Comparison of ENCODE assay signal across 30 cellular contexts in the genomic region with DNA sequence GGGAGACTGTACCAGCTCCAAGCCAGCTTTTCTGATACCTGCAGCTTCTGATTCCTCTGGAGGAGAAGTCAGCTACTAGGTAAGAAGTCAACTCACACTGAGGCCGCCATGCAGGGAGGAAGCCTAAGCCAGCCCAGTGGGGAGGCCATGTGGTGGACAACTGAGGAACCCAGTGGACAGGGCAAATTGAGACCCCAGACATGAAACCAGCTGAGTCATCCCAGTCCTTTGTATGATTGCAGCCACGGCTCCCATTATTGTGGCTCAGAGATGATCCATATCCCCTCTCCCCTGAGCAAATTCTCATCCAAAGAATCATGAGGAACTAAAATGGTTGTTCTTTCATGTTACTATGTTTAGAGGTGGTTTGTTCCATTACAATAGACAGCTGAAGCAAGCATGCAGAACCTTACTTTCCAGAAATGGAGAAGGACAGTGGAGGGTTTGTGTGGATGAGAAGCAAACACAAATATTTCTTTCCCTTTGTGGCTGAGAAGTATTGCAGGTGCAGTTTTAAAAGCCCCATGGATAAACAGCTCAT.
"Had no signal": no experiment of that assay in that cellular context is flagged by ENCODE, and none has a peak within 500 bp of the region (broad histone marks: within the 10 kb centered on the region; RNA-seq: fewer than 3 reads in every experiment).

No MANE protein-coding gene starts in this region.

- H3K27ac ChIP-seq: heart right ventricle, hepatocyte, left lung, neural progenitor cell, neutrophil, ovary, sigmoid colon, stomach, testis, thyroid gland, transverse colon, upper lobe of left lung, vagina had no signal

- H3K4me3 Mint-ChIP-seq: mesothelial cell of epicardium; naive thymus-derived CD8-positive, alpha-beta T cell; nephron progenitor cell; neural progenitor cell; stimulated activated naive B cell treated with anti-CD40 and anti-IgM and Interleukin-4, amounts not matched to agents 10 μg/mL and 1 μg/mL and 100 μg/mL, for 72 hours had no signal

- H3K4me2 ChIP-seq: hepatocyte, neural progenitor cell, smooth muscle cell had no signal

- DNase-seq: heart right ventricle; islet precursor cell; kidney glomerular epithelial cell; left colon; left lung; mesendoderm; naive thymus-derived CD8-positive, alpha-beta T cell; nephron progenitor cell; occipital lobe; ovary; retina; right cardiac atrium; sigmoid colon; stimulated activated CD4-positive, alpha-beta T cell treated with anti-CD3 and anti-CD28 coated beads, Interleukin-1b, Interleukin-23, amount 100 ng/mL, for 48 hours; stimulated activated CD4-positive, alpha-beta T cell treated with anti-CD3 and anti-CD28 coated beads, Interleukin-4, amount 100 ng/mL, for 1 hour; stimulated activated naive B cell treated with anti-CD40 and anti-IgM and Interleukin-4, amounts not matched to agents 10 μg/mL and 1 μg/mL and 100 μg/mL, for 72 hours; stimulated activated naive CD8-positive, alpha-beta T cell treated with anti-CD3 and anti-CD28 coated beads, Interleukin-15, Interleukin-2, amounts not matched to agents 100 U/mL and 50 U/mL, for 24 hours; stomach; testis; thyroid gland; transverse colon; upper lobe of left lung had no signal

- H3K9me3 ChIP-seq: heart right ventricle, left lung, neutrophil, ovary, sigmoid colon, stomach, testis, thyroid gland, transverse colon, upper lobe of left lung, vagina had no signal

- H3K36me3 Mint-ChIP-seq: mesothelial cell of epicardium; naive thymus-derived CD8-positive, alpha-beta T cell; neural progenitor cell; stimulated activated naive B cell treated with anti-CD40 and anti-IgM and Interleukin-4, amounts not matched to agents 10 μg/mL and 1 μg/mL and 100 μg/mL, for 72 hours had no signal

- H3K27me3 Mint-ChIP-seq: progenitor cell of endocrine pancreas; stimulated activated naive B cell treated with anti-CD40 and anti-IgM and Interleukin-4, amounts not matched to agents 10 μg/mL and 1 μg/mL and 100 μg/mL, for 72 hours had no signal

- H3K4me1 Mint-ChIP-seq: mesothelial cell of epicardium; naive thymus-derived CD8-positive, alpha-beta T cell; nephron progenitor cell; stimulated activated naive B cell treated with anti-CD40 and anti-IgM and Interleukin-4, amounts not matched to agents 10 μg/mL and 1 μg/mL and 100 μg/mL, for 72 hours had no signal

- H3K4me3 ChIP-seq: heart right ventricle, hepatocyte, left lung, lung, neural progenitor cell, ovary, sigmoid colon, smooth muscle cell, stomach, testis, thyroid gland, transverse colon, upper lobe of left lung, vagina had no signal

- H3K4me1 ChIP-seq: left lung, sigmoid colon, stomach, testis, thyroid gland, transverse colon, upper lobe of left lung, vagina had no signal

- H3K36me3 ChIP-seq: heart right ventricle, left lung, neural progenitor cell, neutrophil, ovary, sigmoid colon, stomach, thyroid gland, transverse colon, upper lobe of left lung, vagina had no signal

- H3K27ac Mint-ChIP-seq: mesothelial cell of epicardium; naive thymus-derived CD8-positive, alpha-beta T cell; nephron progenitor cell; neural progenitor cell; progenitor cell of endocrine pancreas; stimulated activated naive B cell treated with anti-CD40 and anti-IgM and Interleukin-4, amounts not matched to agents 10 μg/mL and 1 μg/mL and 100 μg/mL, for 72 hours had no signal

- H3K9ac ChIP-seq: neural progenitor cell had no signal

- H3K79me2 ChIP-seq: hepatocyte had no signal

- H3K27me3 ChIP-seq: hepatocyte, left lung, neural progenitor cell, neutrophil, ovary, sigmoid colon, stomach, testis, thyroid gland, transverse colon, upper lobe of left lung, vagina had no signal

- H3K9me3 Mint-ChIP-seq: mesothelial cell of epicardium, nephron progenitor cell, neural progenitor cell had no signal

- ATAC-seq: heart right ventricle; left colon; left lung; naive thymus-derived CD8-positive, alpha-beta T cell; right cardiac atrium; stimulated activated naive B cell treated with anti-CD40 and anti-IgM and Interleukin-4, amounts not matched to agents 10 μg/mL and 1 μg/mL and 100 μg/mL, for 72 hours; stimulated activated naive CD8-positive, alpha-beta T cell treated with anti-CD3 and anti-CD28 coated beads, Interleukin-15, Interleukin-2, amounts not matched to agents 100 U/mL and 50 U/mL, for 24 hours had no signal

- H2AFZ ChIP-seq: hepatocyte, neural progenitor cell had no signal
